ENCODE assay signal across 17 cellular contexts in genomic region chr3:48514431-48515227, GRCh38. TPM values are rescaled to one million over a fixed set of nuclear protein-coding genes. Genes with fewer than 3 reads are reported as not detected.
A peak's percentile ranks its signal among the peaks of the same experiment; 100 is the strongest.
DNase-seq lines count a peak whose midpoint lies in the region; ATAC-seq lines count a peak whose summit lies in the region.
"Had no signal": no experiment of that assay in that cellular context is flagged by ENCODE, and none has a peak within 500 bp of the region (broad histone marks: within the 10 kb centered on the region; RNA-seq: fewer than 3 reads in every experiment).

No MANE protein-coding gene starts in this region.

- H3K27ac Mint-ChIP-seq in CD4-positive, CD25-positive, alpha-beta regulatory T cell: peak overlapping the region in 2 of 3 donors; percentile 56 to 78
- peak overlapping the region; percentile 63 for H3K27ac Mint-ChIP-seq in T-helper 2 cell treated with Interferon-gamma antibody and Interleukin-4, amounts not matched to agents 5 μg/mL and 100 μg/mL, for 36 hours
- no peak overlapping the region for H3K27ac Mint-ChIP-seq in stimulated activated effector memory CD8-positive, alpha-beta T cell treated with anti-CD3 and anti-CD28 coated beads, Interleukin-12 subunit alpha, Interleukin-12 subunit beta, amount 100 ng/mL, for 72 hours
- H3K27ac Mint-ChIP-seq: dendritic cell treated with granulocyte-macrophage colony-stimulating factor and Interleukin-4, amounts not matched to agents 40 ng/mL and 50 ng/mL, for 4 days had no signal

- no peaks in the 10 kb centered on the region for H3K36me3 Mint-ChIP-seq in CD4-positive, CD25-positive, alpha-beta regulatory T cell
- peaks cover 7% of the 10 kb centered on the region for H3K36me3 Mint-ChIP-seq in T-helper 2 cell treated with Interferon-gamma antibody and Interleukin-4, amounts not matched to agents 5 μg/mL and 100 μg/mL, for 36 hours (ENCODE audit: low read depth)
- peaks cover 70% of the 10 kb centered on the region for H3K36me3 Mint-ChIP-seq in stimulated activated effector memory CD8-positive, alpha-beta T cell treated with anti-CD3 and anti-CD28 coated beads, Interleukin-12 subunit alpha, Interleukin-12 subunit beta, amount 100 ng/mL, for 72 hours

- peak overlapping the region; percentile 41 for H3K27ac ChIP-seq in CD4-positive, CD25-positive, alpha-beta regulatory T cell (ENCODE audit: insufficient read depth, low read length, poor library complexity, severe bottlenecking)
- no peak overlapping the region for H3K27ac ChIP-seq in effector memory CD4-positive, alpha-beta T cell (ENCODE audit: insufficient read depth, low read length, poor library complexity, severe bottlenecking)
- H3K27ac ChIP-seq: Peyer's patch, tibial artery, WERI-Rb-1 had no signal

- peak in 2 of 3 donors; percentile 39 to 83 for DNase-seq in CD4-positive, CD25-positive, alpha-beta regulatory T cell
- DNase-seq in ELF-1 (ENCODE audit: low read depth, low spot score) (peak; percentile 45), NCI-H2196 treated with DMSO at 0.1 percent for 48 hours (lab: John Stamatoyannopoulos, UW; ENCODE audit: unreplicated experiment) (no peak), NCI-H187 (lab: John Stamatoyannopoulos, UW) (no peak)
- DNase-seq in T-helper 2 cell treated with Interferon-gamma antibody and Interleukin-4, amounts not matched to agents 5 μg/mL and 100 μg/mL, for 36 hours (ENCODE audit: low spot score): peak; percentile 29
- DNase-seq in effector memory CD4-positive, alpha-beta T cell: peak in 1 of 3 donors; percentile 8
- no peak for DNase-seq in stimulated activated effector memory CD8-positive, alpha-beta T cell treated with anti-CD3 and anti-CD28 coated beads, Interleukin-12 subunit alpha, Interleukin-12 subunit beta, amount 100 ng/mL, for 72 hours (ENCODE audit: low spot score in 2 of 2)
- DNase-seq: DMS79, MG63, NCI-H2081 treated with DMSO at 0.1 percent for 48 hours, nucleus accumbens, Peyer's patch, tibial artery, WERI-Rb-1 had no signal

- H3K4me3 ChIP-seq in CD4-positive, CD25-positive, alpha-beta regulatory T cell (ENCODE audit: low read depth, low read length): peak overlapping the region; percentile 44
- peak overlapping the region; percentile 23 for H3K4me3 ChIP-seq in effector memory CD4-positive, alpha-beta T cell (ENCODE audit: insufficient read depth, low read depth, low read length, poor library complexity, severe bottlenecking)
- H3K4me3 ChIP-seq: MG63, Peyer's patch, tibial artery had no signal

- no peaks in the 10 kb centered on the region for H3K27me3 ChIP-seq in CD4-positive, CD25-positive, alpha-beta regulatory T cell (ENCODE audit: control insufficient read depth, insufficient read depth, low read length)
- no peaks in the 10 kb centered on the region for H3K27me3 ChIP-seq in effector memory CD4-positive, alpha-beta T cell (replicated peaks; ENCODE audit: control insufficient read depth, insufficient read depth, low read length, poor library complexity, severe bottlenecking)
- H3K27me3 ChIP-seq: MG63, Peyer's patch, tibial artery had no signal

- no peaks in the 10 kb centered on the region for H3K9me3 Mint-ChIP-seq in CD4-positive, CD25-positive, alpha-beta regulatory T cell
- no peaks in the 10 kb centered on the region for H3K9me3 Mint-ChIP-seq in T-helper 2 cell treated with Interferon-gamma antibody and Interleukin-4, amounts not matched to agents 5 μg/mL and 100 μg/mL, for 36 hours
- H3K9me3 Mint-ChIP-seq in stimulated activated effector memory CD8-positive, alpha-beta T cell treated with anti-CD3 and anti-CD28 coated beads, Interleukin-12 subunit alpha, Interleukin-12 subunit beta, amount 100 ng/mL, for 72 hours: no peaks in the 10 kb centered on the region
- H3K9me3 Mint-ChIP-seq: dendritic cell treated with granulocyte-macrophage colony-stimulating factor and Interleukin-4, amounts not matched to agents 40 ng/mL and 50 ng/mL, for 4 days had no signal

- H3K36me3 ChIP-seq in CD4-positive, CD25-positive, alpha-beta regulatory T cell (ENCODE audit: control insufficient read depth, insufficient read depth, low read length): no peaks in the 10 kb centered on the region
- H3K36me3 ChIP-seq in effector memory CD4-positive, alpha-beta T cell (ENCODE audit: control insufficient read depth, insufficient read depth, low read length): no peaks in the 10 kb centered on the region
- H3K36me3 ChIP-seq: MG63, WERI-Rb-1 had no signal

- ATAC-seq in CD4-positive, CD25-positive, alpha-beta regulatory T cell (ENCODE audit: low read depth in 2 of 2): peak; percentile 26 to 45
- ATAC-seq in stimulated activated effector memory CD8-positive, alpha-beta T cell treated with anti-CD3 and anti-CD28 coated beads, Interleukin-12 subunit alpha, Interleukin-12 subunit beta, amount 100 ng/mL, for 72 hours: no peak
- no peak for ATAC-seq in GM18502 (IDR thresholded peaks at IDR 0.05; ENCODE audit: poor library complexity, unreplicated experiment)
- ATAC-seq: sciatic nerve had no signal

- peak overlapping the region; percentile 34 to 74 (median 58) for H3K4me3 Mint-ChIP-seq in CD4-positive, CD25-positive, alpha-beta regulatory T cell
- peak overlapping the region; percentile 63 for H3K4me3 Mint-ChIP-seq in T-helper 2 cell treated with Interferon-gamma antibody and Interleukin-4, amounts not matched to agents 5 μg/mL and 100 μg/mL, for 36 hours
- no peak overlapping the region for H3K4me3 Mint-ChIP-seq in stimulated activated effector memory CD8-positive, alpha-beta T cell treated with anti-CD3 and anti-CD28 coated beads, Interleukin-12 subunit alpha, Interleukin-12 subunit beta, amount 100 ng/mL, for 72 hours
- H3K4me3 Mint-ChIP-seq: dendritic cell treated with granulocyte-macrophage colony-stimulating factor and Interleukin-4, amounts not matched to agents 40 ng/mL and 50 ng/mL, for 4 days had no signal

- H3K9me3 ChIP-seq in CD4-positive, CD25-positive, alpha-beta regulatory T cell (ENCODE audit: control insufficient read depth in 2 of 2, low read length in 2 of 2): no peaks in the 10 kb centered on the region
- H3K9me3 ChIP-seq in effector memory CD4-positive, alpha-beta T cell (ENCODE audit: control insufficient read depth, low read length): no peaks in the 10 kb centered on the region
- H3K9me3 ChIP-seq: MG63, Peyer's patch, tibial artery had no signal

- H3K27me3 Mint-ChIP-seq in CD4-positive, CD25-positive, alpha-beta regulatory T cell: peaks cover 13% of the 10 kb centered on the region
- H3K27me3 Mint-ChIP-seq in T-helper 2 cell treated with Interferon-gamma antibody and Interleukin-4, amounts not matched to agents 5 μg/mL and 100 μg/mL, for 36 hours (ENCODE audit: low read depth): peaks cover 4% of the 10 kb centered on the region
- H3K27me3 Mint-ChIP-seq: dendritic cell treated with granulocyte-macrophage colony-stimulating factor and Interleukin-4, amounts not matched to agents 40 ng/mL and 50 ng/mL, for 4 days had no signal

- peaks cover 55% of the 10 kb centered on the region for H3K4me1 ChIP-seq in CD4-positive, CD25-positive, alpha-beta regulatory T cell (ENCODE audit: control insufficient read depth, insufficient read depth, low read length, poor library complexity, severe bottlenecking)
- peaks cover 61% of the 10 kb centered on the region for H3K4me1 ChIP-seq in effector memory CD4-positive, alpha-beta T cell (ENCODE audit: control insufficient read depth, insufficient read depth, low read length, poor library complexity, severe bottlenecking)
- H3K4me1 ChIP-seq: Peyer's patch, tibial artery had no signal

- peaks cover 0 to 68% (median 32%) of the 10 kb centered on the region in 4 donors for H3K4me1 Mint-ChIP-seq in CD4-positive, CD25-positive, alpha-beta regulatory T cell
- H3K4me1 Mint-ChIP-seq in T-helper 2 cell treated with Interferon-gamma antibody and Interleukin-4, amounts not matched to agents 5 μg/mL and 100 μg/mL, for 36 hours (ENCODE audit: low read depth): peaks cover 59% of the 10 kb centered on the region
- H3K4me1 Mint-ChIP-seq in stimulated activated effector memory CD8-positive, alpha-beta T cell treated with anti-CD3 and anti-CD28 coated beads, Interleukin-12 subunit alpha, Interleukin-12 subunit beta, amount 100 ng/mL, for 72 hours: peaks cover 41% of the 10 kb centered on the region

RNA-seq across cellular contexts. Expression of gene SHISA5, which starts 10.7 kb away (rescaled TPM):
- 197 TPM for total RNA-seq in CD4-positive, CD25-positive, alpha-beta regulatory T cell
- polyA plus RNA-seq in CD4-positive, CD25-positive, alpha-beta regulatory T cell: 100 to 1,000 TPM; 415 to 598 (median 440) TPM

RNA-seq across cellular contexts. Expression of gene PFKFB4, which starts 42.0 kb away (rescaled TPM):
- total RNA-seq in CD4-positive, CD25-positive, alpha-beta regulatory T cell: 1.8 TPM
- polyA plus RNA-seq in CD4-positive, CD25-positive, alpha-beta regulatory T cell: 1 to 10 TPM in 3 of 4 donors, under 1 TPM in 1; 0.96 to 1.5 (median 1.4) TPM

RNA-seq across cellular contexts. Expression of gene UCN2, which starts 49.0 kb away (rescaled TPM):
- total RNA-seq in CD4-positive, CD25-positive, alpha-beta regulatory T cell: not detected
- not detected for polyA plus RNA-seq in CD4-positive, CD25-positive, alpha-beta regulatory T cell
- total RNA-seq: sciatic nerve had no signal

Comparison
In these comparisons a context has a peak if more than half of its experiments do, and no peak if none do; other contexts are left out.
1. ATAC-seq: peak in CD4-positive, CD25-positive, alpha-beta regulatory T cell (2 of 2); none in stimulated activated effector memory CD8-positive, alpha-beta T cell treated with anti-CD3 and anti-CD28 coated beads, Interleukin-12 subunit alpha, Interleukin-12 subunit beta, amount 100 ng/mL, for 72 hours (single experiment) and GM18502 (single experiment).
2. DNase-seq: peak in CD4-positive, CD25-positive, alpha-beta regulatory T cell (2 of 3), ELF-1 (single experiment) and T-helper 2 cell treated with Interferon-gamma antibody and Interleukin-4, amounts not matched to agents 5 μg/mL and 100 μg/mL, for 36 hours (single experiment); none in NCI-H2196 treated with DMSO at 0.1 percent for 48 hours (single experiment), stimulated activated effector memory CD8-positive, alpha-beta T cell treated with anti-CD3 and anti-CD28 coated beads, Interleukin-12 subunit alpha, Interleukin-12 subunit beta, amount 100 ng/mL, for 72 hours (0 of 2) and NCI-H187 (0 of 2).